16 cellular contexts compared by ENCODE assay signal in genomic region chr11:88529426-88529825, GRCh38.
DNase-seq lines count a peak whose midpoint lies in the region; ATAC-seq and TF ChIP-seq lines count a peak whose summit lies in the region.
"Had no signal": no experiment of that assay in that cellular context is flagged by ENCODE, and none has a peak within 500 bp of the region (broad histone marks: within the 10 kb centered on the region; RNA-seq: fewer than 3 reads in every experiment).

No MANE protein-coding gene starts in this region.

- intact Hi-C loops in Calu3 (cut with micrococcal nuclease; ENCODE audit: unreplicated experiment), result no loop called here

- TF ChIP-seq CTCF in Calu3 (IDR thresholded peaks at IDR 0.05; ENCODE audit: unreplicated experiment) (no peak), mesothelial cell of epicardium (IDR thresholded peaks at IDR 0.05; ENCODE audit: unreplicated experiment) (no peak)

- H3K4me3 Mint-ChIP-seq in Calu3 (ENCODE audit: low read depth, unreplicated experiment) (no peak overlapping the region), mesothelial cell of epicardium (no peak overlapping the region)
- H3K4me3 Mint-ChIP-seq: CD14-positive monocyte; CD4-positive, alpha-beta T cell; CD8-positive, alpha-beta T cell had no signal

- ATAC-seq in GM19467 (IDR thresholded peaks at IDR 0.05; ENCODE audit: unreplicated experiment) (no peak), HG03139 (IDR thresholded peaks at IDR 0.05; ENCODE audit: unreplicated experiment) (no peak)
- ATAC-seq: CD8-positive, alpha-beta T cell had no signal

- H3K4me1 Mint-ChIP-seq in Calu3 (ENCODE audit: low read depth, unreplicated experiment) (peaks cover 54% of the 10 kb centered on the region), mesothelial cell of epicardium (peaks cover 17% of the 10 kb centered on the region)
- H3K4me1 Mint-ChIP-seq: CD14-positive monocyte had no signal

- H3K27ac Mint-ChIP-seq in Calu3 (ENCODE audit: unreplicated experiment) (peak overlapping the region; percentile 14), mesothelial cell of epicardium (peak overlapping the region; percentile 3)
- H3K27ac Mint-ChIP-seq: CD14-positive monocyte; CD4-positive, alpha-beta T cell; CD8-positive, alpha-beta T cell had no signal

- no peaks in the 10 kb centered on the region for H3K9me3 Mint-ChIP-seq in Calu3 (ENCODE audit: low read depth, unreplicated experiment)
- peaks cover 11% of the 10 kb centered on the region for H3K9me3 Mint-ChIP-seq in mesothelial cell of epicardium
- H3K9me3 Mint-ChIP-seq: CD4-positive, alpha-beta T cell; CD8-positive, alpha-beta T cell had no signal

- no peaks in the 10 kb centered on the region for H3K36me3 Mint-ChIP-seq in Calu3 (ENCODE audit: insufficient read depth, unreplicated experiment)
- H3K36me3 Mint-ChIP-seq in mesothelial cell of epicardium, result peaks cover 3% of the 10 kb centered on the region
- H3K36me3 Mint-ChIP-seq: CD14-positive monocyte; CD8-positive, alpha-beta T cell had no signal

- BruUV-seq in Calu3 (replicated peaks; lab: Mats Ljungman, UMichigan), result no TSS peak

- H3K27me3 Mint-ChIP-seq in Calu3 (ENCODE audit: unreplicated experiment) (no peaks in the 10 kb centered on the region), mesothelial cell of epicardium (ENCODE audit: low read depth) (no peaks in the 10 kb centered on the region)
- H3K27me3 Mint-ChIP-seq: CD4-positive, alpha-beta T cell had no signal

- DNase-seq in Calu3 (no peak), amniotic epithelial cell (ENCODE audit: low read depth) (peak; percentile 70), mesothelial cell of epicardium (ENCODE audit: low spot score in 2 of 2, unreplicated experiment in 2 of 2) (no peak), DMS 273 treated with DMSO at 0.1 percent for 48 hours (lab: John Stamatoyannopoulos, UW) (no peak)
- DNase-seq: 8988T; ACHN; BE2C; C1 segment of cervical spinal cord; Caco-2; CD4-positive, alpha-beta T cell; CD8-positive, alpha-beta T cell; DMS79 treated with DMSO at 0.1 percent for 48 hours; GF-D8 had no signal

- CTCF ChIA-PET in Calu3 (lab: Charles Lee), result no interaction called here
